Comparison of ENCODE assay signal across 9 cellular contexts in the genomic region with DNA sequence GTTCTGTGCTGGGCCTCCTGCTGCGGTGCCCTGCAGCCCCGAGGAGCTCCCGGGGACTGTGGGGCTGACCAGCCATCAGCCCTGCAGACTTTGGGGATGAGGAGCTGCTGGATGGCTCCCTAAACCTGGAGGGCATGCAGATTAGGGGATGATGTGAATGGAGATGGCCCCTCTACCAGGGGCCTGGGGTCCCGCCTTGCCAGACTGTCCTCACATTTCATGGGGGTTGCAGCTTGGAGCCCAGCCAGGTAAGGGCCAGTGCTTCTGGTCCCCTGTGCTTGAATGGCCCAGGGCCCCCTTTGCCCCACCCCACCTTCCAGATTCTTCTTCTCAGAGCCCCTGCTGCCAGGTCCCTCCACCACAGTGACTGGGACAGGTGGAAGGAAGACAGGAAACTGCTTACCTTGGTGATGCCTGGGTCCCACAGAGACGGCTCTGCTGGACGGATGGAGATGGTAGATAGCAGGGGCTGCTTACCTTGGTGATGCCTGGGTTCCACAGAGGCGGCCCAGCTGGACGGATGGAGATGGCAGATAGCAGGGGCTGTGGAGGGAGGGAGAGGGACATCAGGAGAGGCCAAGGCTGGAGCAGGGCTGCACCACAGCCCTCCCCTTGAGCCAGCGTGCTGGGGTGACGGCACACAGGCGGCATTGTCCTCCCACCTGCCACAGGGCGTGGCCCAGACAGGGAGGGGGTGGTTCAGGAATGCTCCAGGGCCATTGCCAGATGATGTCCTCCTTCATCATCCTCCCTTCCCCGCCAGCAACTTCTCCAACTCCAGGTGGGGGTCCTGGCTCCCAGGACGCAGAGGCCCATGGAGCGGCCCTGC. TPM values are rescaled to one million over a fixed set of nuclear protein-coding genes. Genes with fewer than 3 reads are reported as not detected.
DNase-seq lines count a peak whose midpoint lies in the region; ATAC-seq and TF ChIP-seq lines count a peak whose summit lies in the region.
"Had no signal": no experiment of that assay in that cellular context is flagged by ENCODE, and none has a peak within 500 bp of the region (broad histone marks: within the 10 kb centered on the region; RNA-seq: fewer than 3 reads in every experiment).

A gene (minus strand): TSS at position 632 of the 829 bp plus-strand sequence. CDS start 556 bp downstream, at position 76.

- H3K4me1 ChIP-seq in tibial artery = peaks cover 6 to 26% (median 16%) of the 10 kb centered on the region in 4 donors

- H3K4me3 Mint-ChIP-seq in activated CD4-positive, alpha-beta T cell treated with anti-CD3 and anti-CD28 coated beads, Interleukin-2, amount 10 ng/mL, durations not matched to agents 7 days and 5 days = peak within 1 kb of the TSS; percentile 48
- H3K4me3 Mint-ChIP-seq in activated T-helper 2 cell treated with anti-CD3 and anti-CD28 coated beads, Interferon-gamma antibody, Interleukin-2, Interleukin-4, amounts not matched to agents 10 μg/mL and 5 μg/mL and 100 μg/mL, durations not matched to agents 14 hours and 24 hours and 36 hours (ENCODE audit: low read depth) = peak within 1 kb of the TSS; percentile 21
- no peak within 1 kb of the TSS for H3K4me3 Mint-ChIP-seq in glutamatergic neuron (ENCODE audit: unreplicated experiment)

- no peaks in the 10 kb centered on the region for H3K27me3 ChIP-seq in tibial artery

- intact Hi-C loops in activated T-helper 2 cell treated with anti-CD3 and anti-CD28 coated beads, Interferon-gamma antibody, Interleukin-2, Interleukin-4, amounts not matched to agents 10 μg/mL and 5 μg/mL and 100 μg/mL, durations not matched to agents 14 hours and 24 hours and 36 hours (cut with micrococcal nuclease) = no loop called here
- intact Hi-C loops in left colon (cut with DNase I, micrococcal nuclease) (no loop called here), tibial artery (cut with DNase I; ENCODE audit: low total_unique reads) (no loop called here)

- H3K4me3 ChIP-seq in tibial artery = peak within 1 kb of the TSS; percentile 20 to 41

- CTCF ChIA-PET in activated CD4-positive, alpha-beta T cell treated with anti-CD3 and anti-CD28 coated beads, Interleukin-2, amount 10 ng/mL, durations not matched to agents 7 days and 5 days (lab: Charles Lee) = interaction anchor here (0.8 to 2.3 kb wide), 7 partner anchors 11 to 120 kb away, joined by 3 to 14 read pairs (median 10); a partner anchor contains a TSS

- H3K27me3 Mint-ChIP-seq in activated CD4-positive, alpha-beta T cell treated with anti-CD3 and anti-CD28 coated beads, Interleukin-2, amount 10 ng/mL, durations not matched to agents 7 days and 5 days = no peaks in the 10 kb centered on the region
- no peaks in the 10 kb centered on the region for H3K27me3 Mint-ChIP-seq in activated T-helper 2 cell treated with anti-CD3 and anti-CD28 coated beads, Interferon-gamma antibody, Interleukin-2, Interleukin-4, amounts not matched to agents 10 μg/mL and 5 μg/mL and 100 μg/mL, durations not matched to agents 14 hours and 24 hours and 36 hours (ENCODE audit: low read depth)
- H3K27me3 Mint-ChIP-seq in glutamatergic neuron (ENCODE audit: unreplicated experiment) = peaks cover 7% of the 10 kb centered on the region

- TF ChIP-seq CTCF in tibial artery (IDR thresholded peaks at IDR 0.05) (no peak), glutamatergic neuron (IDR thresholded peaks at IDR 0.05; ENCODE audit: partially characterized antibody, unreplicated experiment) (no peak)

- peak within 1 kb of the TSS; percentile 94 for H3K27ac Mint-ChIP-seq in activated CD4-positive, alpha-beta T cell treated with anti-CD3 and anti-CD28 coated beads, Interleukin-2, amount 10 ng/mL, durations not matched to agents 7 days and 5 days
- H3K27ac Mint-ChIP-seq in activated T-helper 2 cell treated with anti-CD3 and anti-CD28 coated beads, Interferon-gamma antibody, Interleukin-2, Interleukin-4, amounts not matched to agents 10 μg/mL and 5 μg/mL and 100 μg/mL, durations not matched to agents 14 hours and 24 hours and 36 hours = peak within 1 kb of the TSS; percentile 24
- no peak within 1 kb of the TSS for H3K27ac Mint-ChIP-seq in glutamatergic neuron (ENCODE audit: unreplicated experiment)

- peaks cover 62% of the 10 kb centered on the region for H3K4me1 Mint-ChIP-seq in activated CD4-positive, alpha-beta T cell treated with anti-CD3 and anti-CD28 coated beads, Interleukin-2, amount 10 ng/mL, durations not matched to agents 7 days and 5 days
- peaks cover 16% of the 10 kb centered on the region for H3K4me1 Mint-ChIP-seq in activated T-helper 2 cell treated with anti-CD3 and anti-CD28 coated beads, Interferon-gamma antibody, Interleukin-2, Interleukin-4, amounts not matched to agents 10 μg/mL and 5 μg/mL and 100 μg/mL, durations not matched to agents 14 hours and 24 hours and 36 hours (ENCODE audit: low read depth)
- peaks cover 10% of the 10 kb centered on the region for H3K4me1 Mint-ChIP-seq in glutamatergic neuron (ENCODE audit: low read depth, unreplicated experiment)

- H3K27ac ChIP-seq in tibial artery = peak within 1 kb of the TSS; percentile 51 to 66

- DNase-seq in activated CD4-positive, alpha-beta T cell treated with anti-CD3 and anti-CD28 coated beads, Interleukin-2, amount 10 ng/mL, durations not matched to agents 7 days and 5 days = no peak
- no peak for DNase-seq in activated CD4-positive, alpha-beta T cell treated with anti-CD3 and anti-CD28 coated beads, Interleukin-2, amount 50 U/mL, for 48 hours
- DNase-seq in activated T-helper 2 cell treated with anti-CD3 and anti-CD28 coated beads, Interferon-gamma antibody, Interleukin-2, Interleukin-4, amounts not matched to agents 10 μg/mL and 5 μg/mL and 100 μg/mL, durations not matched to agents 14 hours and 24 hours and 36 hours (ENCODE audit: low spot score) = no peak
- DNase-seq in left colon = no peak
- no peak for DNase-seq in tibial artery
- DNase-seq in NCI-H2029 treated with DMSO at 0.1 percent for 48 hours (lab: John Stamatoyannopoulos, UW) = no peak
- DNase-seq in NCI-H2171 (lab: John Stamatoyannopoulos, UW) = no peak
- no peak for DNase-seq in glutamatergic neuron
- DNase-seq: NCI-H226 had no signal

- POLR2A ChIA-PET in activated CD4-positive, alpha-beta T cell treated with anti-CD3 and anti-CD28 coated beads, Interleukin-2, amount 10 ng/mL, durations not matched to agents 7 days and 5 days (lab: Charles Lee) = no interaction called here

- H3K9me3 Mint-ChIP-seq in activated CD4-positive, alpha-beta T cell treated with anti-CD3 and anti-CD28 coated beads, Interleukin-2, amount 10 ng/mL, durations not matched to agents 7 days and 5 days = peaks cover 1% of the 10 kb centered on the region
- no peaks in the 10 kb centered on the region for H3K9me3 Mint-ChIP-seq in activated T-helper 2 cell treated with anti-CD3 and anti-CD28 coated beads, Interferon-gamma antibody, Interleukin-2, Interleukin-4, amounts not matched to agents 10 μg/mL and 5 μg/mL and 100 μg/mL, durations not matched to agents 14 hours and 24 hours and 36 hours
- no peaks in the 10 kb centered on the region for H3K9me3 Mint-ChIP-seq in glutamatergic neuron (ENCODE audit: unreplicated experiment)

- peaks cover 0 to 24% (median 3%) of the 10 kb centered on the region in 3 donors for H3K36me3 ChIP-seq in tibial artery

- H3K36me3 Mint-ChIP-seq in activated CD4-positive, alpha-beta T cell treated with anti-CD3 and anti-CD28 coated beads, Interleukin-2, amount 10 ng/mL, durations not matched to agents 7 days and 5 days (ENCODE audit: low read depth) = no peaks in the 10 kb centered on the region
- no peaks in the 10 kb centered on the region for H3K36me3 Mint-ChIP-seq in activated T-helper 2 cell treated with anti-CD3 and anti-CD28 coated beads, Interferon-gamma antibody, Interleukin-2, Interleukin-4, amounts not matched to agents 10 μg/mL and 5 μg/mL and 100 μg/mL, durations not matched to agents 14 hours and 24 hours and 36 hours (ENCODE audit: low read depth)
- H3K36me3 Mint-ChIP-seq in glutamatergic neuron (ENCODE audit: unreplicated experiment) = no peaks in the 10 kb centered on the region

- peak; percentile 17 for ATAC-seq in left colon

- H3K9me3 ChIP-seq in tibial artery = no peaks in the 10 kb centered on the region

RNA-seq across cellular contexts. Expression of the gene that starts here (rescaled TPM):
- 1 to 10 TPM; 1.2 to 1.5 TPM for total RNA-seq in activated CD4-positive, alpha-beta T cell treated with anti-CD3 and anti-CD28 coated beads, Interleukin-2, amount 10 ng/mL, durations not matched to agents 7 days and 5 days
- 0.41 and 0.90 TPM in 2 replicates for total RNA-seq in activated T-helper 2 cell treated with anti-CD3 and anti-CD28 coated beads, Interferon-gamma antibody, Interleukin-2, Interleukin-4, amounts not matched to agents 10 μg/mL and 5 μg/mL and 100 μg/mL, durations not matched to agents 14 hours and 24 hours and 36 hours
- total RNA-seq in left colon (1 to 10 TPM in 1 of 2 donors, under 1 TPM in 1; 0.64 to 1.4 TPM), glutamatergic neuron (ENCODE audit: unreplicated experiment) (0.32 TPM)
